8 cellular contexts compared by ENCODE assay signal in genomic region chr17:51435641-51436091, GRCh38.
A peak's percentile ranks its signal among the peaks of the same experiment; 100 is the strongest.
DNase-seq lines count a peak whose midpoint lies in the region; ATAC-seq, FAIRE-seq and TF ChIP-seq lines count a peak whose summit lies in the region.

No MANE protein-coding gene starts in this region.

- intact Hi-C loops in adrenal gland (cut with DNase I): no loop called here
- intact Hi-C loops in esophagus squamous epithelium (cut with DNase I): no loop called here

- ATAC-seq in HG02852 (IDR thresholded peaks at IDR 0.05; ENCODE audit: unreplicated experiment) (peak; percentile 52), HG03571 (IDR thresholded peaks at IDR 0.05; ENCODE audit: unreplicated experiment) (no peak)
- no peak for ATAC-seq in stimulated activated memory B cell treated with anti-CD40 and anti-IgM and Interleukin-4, amounts not matched to agents 10 μg/mL and 1 μg/mL and 100 μg/mL, for 72 hours

- H3K9me3 ChIP-seq in adrenal gland (replicated peaks in 1 of 3) (no peaks in the 10 kb centered on the region), keratinocyte (ENCODE audit: control insufficient read depth, low read depth, low read length) (no peaks in the 10 kb centered on the region), esophagus squamous epithelium (no peaks in the 10 kb centered on the region)

- H3K9me1 ChIP-seq in keratinocyte (ENCODE audit: control insufficient read depth, extremely low read depth, insufficient read depth, low read length): no peaks in the 10 kb centered on the region

- no peaks in the 10 kb centered on the region for H3K36me3 Mint-ChIP-seq in stimulated activated memory B cell treated with anti-CD40 and anti-IgM and Interleukin-4, amounts not matched to agents 10 μg/mL and 1 μg/mL and 100 μg/mL, for 72 hours

- H3K27me3 Mint-ChIP-seq in stimulated activated memory B cell treated with anti-CD40 and anti-IgM and Interleukin-4, amounts not matched to agents 10 μg/mL and 1 μg/mL and 100 μg/mL, for 72 hours: peaks cover 24% of the 10 kb centered on the region

- TF ChIP-seq CTCF in adrenal gland (IDR thresholded peaks at IDR 0.05) (peak in 3 of 6 experiments; percentile 16 to 26 (median 24)), keratinocyte (optimal IDR thresholded peaks at IDR 0.05 in 1 of 3, IDR thresholded peaks at IDR 0.05 in 1 of 3, conservative IDR thresholded peaks at IDR 0.05 in 1 of 3; ENCODE audit: extremely low read depth in 1 of 3, insufficient read depth in 2 of 3, low read length in 3 of 3) (peak; percentile 40 to 46 (median 42)), esophagus squamous epithelium (IDR thresholded peaks at IDR 0.05) (peak in 3 of 6 experiments; percentile 10 to 51 (median 15))

- H3K9ac ChIP-seq in keratinocyte (ENCODE audit: control insufficient read depth, extremely low read depth, insufficient read depth, low read length): no peak overlapping the region

- no peak overlapping the region for H3K4me3 Mint-ChIP-seq in stimulated activated memory B cell treated with anti-CD40 and anti-IgM and Interleukin-4, amounts not matched to agents 10 μg/mL and 1 μg/mL and 100 μg/mL, for 72 hours

- no peak overlapping the region for H3K27ac Mint-ChIP-seq in stimulated activated memory B cell treated with anti-CD40 and anti-IgM and Interleukin-4, amounts not matched to agents 10 μg/mL and 1 μg/mL and 100 μg/mL, for 72 hours

- H2AFZ ChIP-seq in keratinocyte (ENCODE audit: control insufficient read depth, low read length): no peak overlapping the region

- H3K4me1 Mint-ChIP-seq in stimulated activated memory B cell treated with anti-CD40 and anti-IgM and Interleukin-4, amounts not matched to agents 10 μg/mL and 1 μg/mL and 100 μg/mL, for 72 hours: no peaks in the 10 kb centered on the region

- H3K4me3 ChIP-seq in adrenal gland: no peak overlapping the region
- no peak overlapping the region for H3K4me3 ChIP-seq in keratinocyte (ENCODE audit: control insufficient read depth in 2 of 3, extremely low read depth in 1 of 3, insufficient read depth in 2 of 3, low read depth in 1 of 3, low read length in 3 of 3)
- no peak overlapping the region for H3K4me3 ChIP-seq in esophagus squamous epithelium

- no peaks in the 10 kb centered on the region for H4K20me1 ChIP-seq in keratinocyte (ENCODE audit: control insufficient read depth, extremely low read depth, insufficient read depth, low read length)

- no peaks in the 10 kb centered on the region for H3K27me3 ChIP-seq in adrenal gland
- no peaks in the 10 kb centered on the region for H3K27me3 ChIP-seq in keratinocyte (ENCODE audit: control insufficient read depth, extremely low read depth, insufficient read depth, low read length)
- H3K27me3 ChIP-seq in esophagus squamous epithelium: peaks cover 0 to 25% (median 0%) of the 10 kb centered on the region in 4 donors

- WGBS in adrenal gland, 4 donors: 18 to 33% (median 22%) methylated on average over 4 to 5 of the region's 5 CpGs
- WGBS in esophagus squamous epithelium, 2 donors: 9 to 16% methylated on average over 5 of the region's 5 CpGs

- H3K79me2 ChIP-seq in keratinocyte (ENCODE audit: control insufficient read depth, insufficient read depth, low read length): no peaks in the 10 kb centered on the region

- no peak for FAIRE-seq in keratinocyte (lab: Jason Lieb, UNC)

- DNase-seq in DMS53 (lab: John Stamatoyannopoulos, UW): peak; percentile 88
- peak; percentile 25 for DNase-seq in NCI-H82 treated with DMSO at 0.1 percent for 48 hours (lab: John Stamatoyannopoulos, UW; ENCODE audit: unreplicated experiment)
- peak in 5 of 7 donors; percentile 40 to 68 (median 54) for DNase-seq in adrenal gland
- no peak for DNase-seq in keratinocyte (ENCODE audit: low read depth, low spot score)
- no peak for DNase-seq in esophagus squamous epithelium (lab: John Stamatoyannopoulos, UW)

- no peaks in the 10 kb centered on the region for H3K9me3 Mint-ChIP-seq in stimulated activated memory B cell treated with anti-CD40 and anti-IgM and Interleukin-4, amounts not matched to agents 10 μg/mL and 1 μg/mL and 100 μg/mL, for 72 hours

- TF ChIP-seq POLR2A in adrenal gland (IDR thresholded peaks at IDR 0.05) (no peak), esophagus squamous epithelium (IDR thresholded peaks at IDR 0.05) (no peak)

- H3K36me3 ChIP-seq in adrenal gland (replicated peaks in 1 of 2) (no peaks in the 10 kb centered on the region), keratinocyte (ENCODE audit: control insufficient read depth in 2 of 2, extremely low read depth in 1 of 2, insufficient read depth in 2 of 2, low read length in 2 of 2) (no peaks in the 10 kb centered on the region), esophagus squamous epithelium (no peaks in the 10 kb centered on the region)

- H3K4me2 ChIP-seq in keratinocyte (ENCODE audit: control insufficient read depth, extremely low read depth, insufficient read depth, low read depth, low read length): no peak overlapping the region

- H3K4me1 ChIP-seq in adrenal gland (replicated peaks in 1 of 2) (no peaks in the 10 kb centered on the region), keratinocyte (ENCODE audit: control insufficient read depth, extremely low read depth, insufficient read depth, low read length) (peaks cover 8% of the 10 kb centered on the region), esophagus squamous epithelium (peaks cover 0 to 18% (median 4%) of the 10 kb centered on the region in 3 donors)

- H3K27ac ChIP-seq in adrenal gland (no peak overlapping the region), keratinocyte (ENCODE audit: control insufficient read depth, insufficient read depth, low read length) (no peak overlapping the region), esophagus squamous epithelium (no peak overlapping the region)

- dilution Hi-C loops in keratinocyte (cut with MboI; ENCODE audit: extremely low pct_ligation_motif_present, low sequenced_read_pairs): no loop called here

Comparison
In these comparisons a context has a peak if more than half of its experiments do, and no peak if none do; other contexts are left out.
1. DNase-seq: peak in DMS53 (single experiment), NCI-H82 treated with DMSO at 0.1 percent for 48 hours (single experiment) and adrenal gland (5 of 7); none in keratinocyte (single experiment) and esophagus squamous epithelium (single experiment).